Comparison of ENCODE assay signal across 8 cellular contexts in the genomic region with DNA sequence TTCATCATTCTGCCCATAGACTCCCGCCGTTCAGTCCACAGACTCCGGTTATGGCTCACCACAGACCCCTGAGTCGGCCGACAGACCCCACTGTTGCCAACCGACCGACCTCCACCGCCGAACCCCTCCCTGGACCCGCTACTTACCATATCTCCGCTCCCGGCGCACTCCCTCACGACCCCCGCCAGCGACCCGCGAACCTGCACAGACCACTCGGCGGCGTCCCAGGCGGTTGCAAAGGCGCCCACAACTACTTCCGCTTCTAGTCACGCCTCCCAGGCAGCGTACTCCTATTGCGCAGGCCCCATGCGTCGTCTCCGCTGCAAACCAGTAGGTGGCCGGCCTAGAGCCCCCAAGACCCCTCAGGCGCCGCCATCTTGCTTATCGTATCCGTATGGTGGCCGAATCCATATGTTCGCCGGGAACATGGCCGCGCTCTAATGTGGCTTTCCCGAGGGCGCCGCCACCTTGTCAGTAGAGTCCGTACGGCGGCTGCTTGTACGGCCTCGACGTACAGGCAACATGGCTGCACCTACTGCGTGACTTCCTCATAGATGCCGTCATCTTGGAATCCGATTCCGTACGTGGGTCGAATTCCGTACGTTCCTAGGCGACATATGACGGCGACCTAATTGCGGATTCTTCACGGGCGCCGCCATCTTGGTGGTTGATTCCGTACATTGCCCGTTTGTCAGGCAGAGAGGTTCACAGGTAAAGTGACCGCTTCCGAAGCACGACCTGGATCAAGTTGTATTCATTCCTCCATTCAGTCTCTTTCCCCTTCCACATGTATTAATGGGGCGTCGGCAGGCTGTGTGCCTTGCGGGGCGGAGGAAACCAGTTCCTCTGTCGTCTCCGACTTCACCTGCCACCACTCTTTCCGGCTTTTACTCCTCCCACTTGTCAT. TPM values are rescaled to one million over a fixed set of nuclear protein-coding genes. Genes with fewer than 3 reads are reported as not detected.
A peak's percentile ranks its signal among the peaks of the same experiment; 100 is the strongest.
DNase-seq lines count a peak whose midpoint lies in the region; ATAC-seq and TF ChIP-seq lines count a peak whose summit lies in the region.

A gene (minus strand): TSS at position 252 of the 907 bp plus-strand sequence. CDS start 103 bp downstream, at position 149.

- H3K36me3 ChIP-seq in CD4-positive, alpha-beta memory T cell (ENCODE audit: insufficient read depth, low read length), result peaks cover 22% of the 10 kb centered on the region
- H3K36me3 ChIP-seq in liver (ENCODE audit: control insufficient read depth in 4 of 4, insufficient read depth in 3 of 4, low read depth in 1 of 4, low read length in 3 of 4), result peaks cover 2 to 27% (median 10%) of the 10 kb centered on the region in 4 donors

- DNase-seq in CD4-positive, alpha-beta memory T cell, result peak; percentile 96 to 99 (median 98)
- DNase-seq in NCI-H82 (lab: John Stamatoyannopoulos, UW) (peak; percentile 100), dermis microvascular lymphatic vessel endothelial cell (ENCODE audit: low read depth in 2 of 2) (peak; percentile 99 to 100)
- peak; percentile 95 to 96 for DNase-seq in activated CD4-positive, alpha-beta T cell treated with anti-CD3 and anti-CD28 coated beads, Interleukin-2, amount 50 U/mL, for 48 hours
- DNase-seq in stimulated activated CD4-positive, alpha-beta T cell treated with anti-CD3 and anti-CD28 coated beads, Interleukin-4, amount 100 ng/mL, for 24 hours, result peak; percentile 98

- WGBS in liver, result under 1% methylated on average over 76 of the region's 76 CpGs

- POLR2A ChIA-PET in CD4-positive, alpha-beta memory T cell (lab: Charles Lee; ENCODE audit: partially characterized antibody), result interaction anchor here (0.9 to 3.6 kb wide), 6 partner anchors 9 to 801 kb away, joined by 3 to 15 read pairs (median 4); a partner anchor contains a TSS

- peaks cover 19 to 44% (median 28%) of the 10 kb centered on the region in 4 donors for H3K4me1 Mint-ChIP-seq in CD4-positive, alpha-beta memory T cell

- H3K36me3 Mint-ChIP-seq in CD4-positive, alpha-beta memory T cell, result peaks cover 26 to 51% of the 10 kb centered on the region in 2 donors

- H3K27ac Mint-ChIP-seq in CD4-positive, alpha-beta memory T cell, result peak within 1 kb of the TSS; percentile 91 to 100 (median 100)

- H3K27me3 Mint-ChIP-seq in CD4-positive, alpha-beta memory T cell, result no peaks in the 10 kb centered on the region

- peak within 1 kb of the TSS; percentile 82 for H3K27ac ChIP-seq in CD4-positive, alpha-beta memory T cell (ENCODE audit: low read depth, low read length)
- H3K27ac ChIP-seq in liver (ENCODE audit: low read depth in 1 of 2, low read length in 2 of 2), result peak within 1 kb of the TSS; percentile 67 to 92

- CTCF ChIA-PET in CD4-positive, alpha-beta memory T cell (lab: Charles Lee; ENCODE audit: partially characterized antibody), result interaction anchor here (1.2 to 1.6 kb wide), 2 partner anchors 21 to 70 kb away, joined by 3 to 7 read pairs; a partner anchor contains a TSS

- peak within 1 kb of the TSS; percentile 96 to 100 (median 99) for H3K4me3 Mint-ChIP-seq in CD4-positive, alpha-beta memory T cell

- H3K27me3 ChIP-seq in CD4-positive, alpha-beta memory T cell (ENCODE audit: insufficient read depth, low read length), result no peaks in the 10 kb centered on the region
- no peaks in the 10 kb centered on the region for H3K27me3 ChIP-seq in liver (ENCODE audit: control insufficient read depth in 4 of 4, insufficient read depth in 4 of 4, low read length in 3 of 4)

- peaks cover 14% of the 10 kb centered on the region for H3K4me1 ChIP-seq in CD4-positive, alpha-beta memory T cell (ENCODE audit: insufficient read depth, low read length)
- peaks cover 0 to 7% (median 4%) of the 10 kb centered on the region in 4 donors for H3K4me1 ChIP-seq in liver (ENCODE audit: control insufficient read depth in 4 of 4, insufficient read depth in 4 of 4, low read length in 3 of 4)

- H3K9ac ChIP-seq in liver (ENCODE audit: low read depth in 1 of 2, low read length in 2 of 2), result peak within 1 kb of the TSS; percentile 87 to 94

- ATAC-seq in GM19438 (IDR thresholded peaks at IDR 0.05; ENCODE audit: low read depth, unreplicated experiment) (peak; percentile 84), HG03575 (IDR thresholded peaks at IDR 0.05; ENCODE audit: extremely low read depth, insufficient number of reproducible peaks, low FRiP score, unreplicated experiment) (peak; percentile 77)

- H3K4me3 ChIP-seq in CD4-positive, alpha-beta memory T cell (ENCODE audit: low read length in 2 of 2), result peak within 1 kb of the TSS; percentile 82 to 88
- peak within 1 kb of the TSS; percentile 68 to 99 (median 85) for H3K4me3 ChIP-seq in liver (ENCODE audit: low read depth in 1 of 3, low read length in 3 of 3)

- peaks cover 0 to 2% (median 0%) of the 10 kb centered on the region in 8 donors for H3K9me3 Mint-ChIP-seq in CD4-positive, alpha-beta memory T cell

- TF ChIP-seq CTCF in liver (IDR thresholded peaks at IDR 0.05; ENCODE audit: low read depth, low read length, missing input control), result peak; percentile 65

- no peaks in the 10 kb centered on the region for H3K9me3 ChIP-seq in CD4-positive, alpha-beta memory T cell (ENCODE audit: control insufficient read depth in 1 of 2, low read length in 2 of 2)
- no peaks in the 10 kb centered on the region for H3K9me3 ChIP-seq in liver (ENCODE audit: control insufficient read depth in 4 of 4, low read length in 3 of 4)

- peak; percentile 59 to 71 for TF ChIP-seq RAD21 in liver (IDR thresholded peaks at IDR 0.05)

- intact Hi-C loops in CD4-positive, alpha-beta memory T cell (cut with micrococcal nuclease), result loop anchor here (1.0 to 10.0 kb wide), 12 partner anchors 11 to 1750 kb away; a partner anchor contains a TSS

TF ChIP-seq in liver, 16 proteins besides CTCF, POLR2A, EP300 and RAD21 (continues in another document):
- peak; percentile 54 to 88 for TF ChIP-seq GABPA (IDR thresholded peaks at IDR 0.05 in 1 of 2, conservative IDR thresholded peaks at IDR 0.05 in 1 of 2)
- TF ChIP-seq EGR1 (IDR thresholded peaks at IDR 0.05; ENCODE audit: low read depth in 2 of 2), result peak; percentile 47 to 54
- TF ChIP-seq SP1 (IDR thresholded peaks at IDR 0.05), result peak; percentile 79
- TF ChIP-seq, protein P1, sequence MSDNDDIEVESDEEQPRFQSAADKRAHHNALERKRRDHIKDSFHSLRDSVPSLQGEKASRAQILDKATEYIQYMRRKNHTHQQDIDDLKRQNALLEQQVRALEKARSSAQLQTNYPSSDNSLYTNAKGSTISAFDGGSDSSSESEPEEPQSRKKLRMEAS (IDR thresholded peaks at IDR 0.05), result peak; percentile 89
- TF ChIP-seq FOXA2 (IDR thresholded peaks at IDR 0.05), result no peak
- peak; percentile 100 for TF ChIP-seq YY1 (IDR thresholded peaks at IDR 0.05)
- TF ChIP-seq FOXA1 (IDR thresholded peaks at IDR 0.05), result peak; percentile 7
- no peak for TF ChIP-seq NR2F2 (IDR thresholded peaks at IDR 0.05)
- TF ChIP-seq, protein P2, sequence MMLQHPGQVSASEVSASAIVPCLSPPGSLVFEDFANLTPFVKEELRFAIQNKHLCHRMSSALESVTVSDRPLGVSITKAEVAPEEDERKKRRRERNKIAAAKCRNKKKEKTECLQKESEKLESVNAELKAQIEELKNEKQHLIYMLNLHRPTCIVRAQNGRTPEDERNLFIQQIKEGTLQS (IDR thresholded peaks at IDR 0.05), result peak; percentile 71
- TF ChIP-seq, protein P3, sequence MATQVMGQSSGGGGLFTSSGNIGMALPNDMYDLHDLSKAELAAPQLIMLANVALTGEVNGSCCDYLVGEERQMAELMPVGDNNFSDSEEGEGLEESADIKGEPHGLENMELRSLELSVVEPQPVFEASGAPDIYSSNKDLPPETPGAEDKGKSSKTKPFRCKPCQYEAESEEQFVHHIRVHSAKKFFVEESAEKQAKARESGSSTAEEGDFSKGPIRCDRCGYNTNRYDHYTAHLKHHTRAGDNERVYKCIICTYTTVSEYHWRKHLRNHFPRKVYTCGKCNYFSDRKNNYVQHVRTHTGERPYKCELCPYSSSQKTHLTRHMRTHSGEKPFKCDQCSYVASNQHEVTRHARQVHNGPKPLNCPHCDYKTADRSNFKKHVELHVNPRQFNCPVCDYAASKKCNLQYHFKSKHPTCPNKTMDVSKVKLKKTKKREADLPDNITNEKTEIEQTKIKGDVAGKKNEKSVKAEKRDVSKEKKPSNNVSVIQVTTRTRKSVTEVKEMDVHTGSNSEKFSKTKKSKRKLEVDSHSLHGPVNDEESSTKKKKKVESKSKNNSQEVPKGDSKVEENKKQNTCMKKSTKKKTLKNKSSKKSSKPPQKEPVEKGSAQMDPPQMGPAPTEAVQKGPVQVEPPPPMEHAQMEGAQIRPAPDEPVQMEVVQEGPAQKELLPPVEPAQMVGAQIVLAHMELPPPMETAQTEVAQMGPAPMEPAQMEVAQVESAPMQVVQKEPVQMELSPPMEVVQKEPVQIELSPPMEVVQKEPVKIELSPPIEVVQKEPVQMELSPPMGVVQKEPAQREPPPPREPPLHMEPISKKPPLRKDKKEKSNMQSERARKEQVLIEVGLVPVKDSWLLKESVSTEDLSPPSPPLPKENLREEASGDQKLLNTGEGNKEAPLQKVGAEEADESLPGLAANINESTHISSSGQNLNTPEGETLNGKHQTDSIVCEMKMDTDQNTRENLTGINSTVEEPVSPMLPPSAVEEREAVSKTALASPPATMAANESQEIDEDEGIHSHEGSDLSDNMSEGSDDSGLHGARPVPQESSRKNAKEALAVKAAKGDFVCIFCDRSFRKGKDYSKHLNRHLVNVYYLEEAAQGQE (IDR thresholded peaks at IDR 0.05), result peak; percentile 76
- peak; percentile 48 to 63 for TF ChIP-seq RXRA (IDR thresholded peaks at IDR 0.05)
- peak; percentile 39 for TF ChIP-seq TAF1 (conservative IDR thresholded peaks at IDR 0.05)
- TF ChIP-seq HNF4A (conservative IDR thresholded peaks at IDR 0.05), result peak in 1 of 2 donors; percentile 34
- no peak for TF ChIP-seq HNF4G (IDR thresholded peaks at IDR 0.05)
- TF ChIP-seq, protein P4, sequence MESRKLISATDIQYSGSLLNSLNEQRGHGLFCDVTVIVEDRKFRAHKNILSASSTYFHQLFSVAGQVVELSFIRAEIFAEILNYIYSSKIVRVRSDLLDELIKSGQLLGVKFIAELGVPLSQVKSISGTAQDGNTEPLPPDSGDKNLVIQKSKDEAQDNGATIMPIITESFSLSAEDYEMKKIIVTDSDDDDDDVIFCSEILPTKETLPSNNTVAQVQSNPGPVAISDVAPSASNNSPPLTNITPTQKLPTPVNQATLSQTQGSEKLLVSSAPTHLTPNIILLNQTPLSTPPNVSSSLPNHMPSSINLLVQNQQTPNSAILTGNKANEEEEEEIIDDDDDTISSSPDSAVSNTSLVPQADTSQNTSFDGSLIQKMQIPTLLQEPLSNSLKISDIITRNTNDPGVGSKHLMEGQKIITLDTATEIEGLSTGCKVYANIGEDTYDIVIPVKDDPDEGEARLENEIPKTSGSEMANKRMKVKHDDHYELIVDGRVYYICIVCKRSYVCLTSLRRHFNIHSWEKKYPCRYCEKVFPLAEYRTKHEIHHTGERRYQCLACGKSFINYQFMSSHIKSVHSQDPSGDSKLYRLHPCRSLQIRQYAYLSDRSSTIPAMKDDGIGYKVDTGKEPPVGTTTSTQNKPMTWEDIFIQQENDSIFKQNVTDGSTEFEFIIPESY (IDR thresholded peaks at IDR 0.05), result peak; percentile 86

RNA-seq across cellular contexts. Expression of the gene that starts here (rescaled TPM):
- total RNA-seq in CD4-positive, alpha-beta memory T cell, result 100 to 1,000 TPM; 165 to 191 TPM
- 10 to 100 TPM; 38.1 to 80.8 TPM for polyA plus RNA-seq in CD4-positive, alpha-beta memory T cell
- 33.3 and 34.7 TPM in 2 replicates for total RNA-seq in dermis microvascular lymphatic vessel endothelial cell
- total RNA-seq in liver, result 10 to 100 TPM; 33.5 to 38.4 TPM
- polyA plus RNA-seq in liver, result 10 to 100 TPM; 21.7 to 26.6 TPM

Comparison
In these comparisons a context has a peak if more than half of its experiments do, and no peak if none do; other contexts are left out.
1. Peak in every context shown above with its lines: DNase-seq, ATAC-seq, H3K4me3 ChIP-seq and H3K27ac ChIP-seq.